ENCODE assay signal across 8 cellular contexts in the genomic region with DNA sequence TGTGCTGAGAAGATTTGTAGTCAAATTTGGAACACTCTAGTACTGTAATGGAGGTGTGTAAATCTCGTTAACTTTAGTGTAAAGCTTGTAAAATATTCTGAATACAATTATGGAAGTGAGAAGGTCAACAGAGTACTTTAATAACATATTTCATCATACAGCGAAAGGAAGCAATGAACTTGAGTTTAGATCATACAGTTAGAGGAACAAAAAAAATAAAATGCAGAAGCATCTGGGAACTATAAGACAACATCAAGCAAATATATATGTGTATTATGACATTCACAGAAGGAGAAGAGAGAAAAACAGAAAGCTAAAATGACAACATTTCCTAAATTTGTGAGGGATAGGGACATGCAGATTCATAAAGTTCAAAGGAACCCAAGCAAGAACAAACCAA. TPM values are rescaled to one million over a fixed set of nuclear protein-coding genes. Genes with fewer than 3 reads are reported as not detected.
"Had no signal": no experiment of that assay in that cellular context is flagged by ENCODE, and none has a peak within 500 bp of the region (broad histone marks: within the 10 kb centered on the region; RNA-seq: fewer than 3 reads in every experiment).

No MANE protein-coding gene starts in this region.

RNA-seq across cellular contexts. Expression of gene OR2T34, which starts 5.5 kb away (rescaled TPM):
- total RNA-seq: LHCN-M2, MCF 10A, OCI-LY7, PC-3, Peyer's patch, Right ventricle myocardium superior, SJCRH30, SK-MEL-5 had no signal

RNA-seq across cellular contexts. Expression of gene OR2T29, which starts 6.5 kb away (rescaled TPM):
- total RNA-seq: LHCN-M2, MCF 10A, OCI-LY7, PC-3, Peyer's patch, Right ventricle myocardium superior, SJCRH30, SK-MEL-5 had no signal

RNA-seq across cellular contexts. Expression of gene OR2T10, which starts 28.5 kb away (rescaled TPM):
- total RNA-seq: LHCN-M2, MCF 10A, OCI-LY7, PC-3, Peyer's patch, Right ventricle myocardium superior, SJCRH30, SK-MEL-5 had no signal
